12 cellular contexts compared by ENCODE assay signal in genomic region chr6:144768676-144769599, GRCh38.
A peak's percentile ranks its signal among the peaks of the same experiment; 100 is the strongest.
DNase-seq lines count a peak whose midpoint lies in the region; ATAC-seq and TF ChIP-seq lines count a peak whose summit lies in the region.
"Had no signal": no experiment of that assay in that cellular context is flagged by ENCODE, and none has a peak within 500 bp of the region (broad histone marks: within the 10 kb centered on the region; RNA-seq: fewer than 3 reads in every experiment).

No MANE protein-coding gene starts in this region.

- H3K4me1 ChIP-seq in mucosa of descending colon (ENCODE audit: low read depth): no peaks in the 10 kb centered on the region

- TF ChIP-seq CTCF in mucosa of descending colon (IDR thresholded peaks at IDR 0.05): no peak

- intact Hi-C loops in mucosa of descending colon (cut with DNase I, micrococcal nuclease): no loop called here

- H3K9me3 ChIP-seq in mucosa of descending colon: no peaks in the 10 kb centered on the region

- no peak overlapping the region for H3K4me3 ChIP-seq in mucosa of descending colon

- no peaks in the 10 kb centered on the region for H3K36me3 ChIP-seq in mucosa of descending colon (ENCODE audit: low read depth)

- DNase-seq in DMS153 treated with DMSO at 0.1 percent for 48 hours (lab: John Stamatoyannopoulos, UW; ENCODE audit: unreplicated experiment) (peak; percentile 96), NCI-H1436 treated with DMSO at 0.1 percent for 48 hours (lab: John Stamatoyannopoulos, UW) (peak; percentile 61), SHP77 treated with DMSO at 0.1 percent for 48 hours (lab: John Stamatoyannopoulos, UW) (peak; percentile 80), myocyte (ENCODE audit: low read depth) (peak; percentile 89), cerebellum (ENCODE audit: low spot score) (no peak), mucosa of descending colon (no peak), HK-2 (ENCODE audit: unreplicated experiment) (no peak)
- DNase-seq: C1 segment of cervical spinal cord, GOT3, left colon, nucleus accumbens had no signal

- ATAC-seq in mucosa of descending colon (no peak), GM21367 (IDR thresholded peaks at IDR 0.05; ENCODE audit: unreplicated experiment) (no peak)
- ATAC-seq: left colon had no signal

Comparison
In these comparisons a context has a peak if more than half of its experiments do, and no peak if none do; other contexts are left out.
1. DNase-seq: peak in DMS153 treated with DMSO at 0.1 percent for 48 hours (single experiment), NCI-H1436 treated with DMSO at 0.1 percent for 48 hours (single experiment), SHP77 treated with DMSO at 0.1 percent for 48 hours (single experiment) and myocyte (single experiment); none in cerebellum (single experiment), mucosa of descending colon (0 of 3) and HK-2 (single experiment).